Comparison of ENCODE assay signal across 8 cellular contexts in the genomic region with DNA sequence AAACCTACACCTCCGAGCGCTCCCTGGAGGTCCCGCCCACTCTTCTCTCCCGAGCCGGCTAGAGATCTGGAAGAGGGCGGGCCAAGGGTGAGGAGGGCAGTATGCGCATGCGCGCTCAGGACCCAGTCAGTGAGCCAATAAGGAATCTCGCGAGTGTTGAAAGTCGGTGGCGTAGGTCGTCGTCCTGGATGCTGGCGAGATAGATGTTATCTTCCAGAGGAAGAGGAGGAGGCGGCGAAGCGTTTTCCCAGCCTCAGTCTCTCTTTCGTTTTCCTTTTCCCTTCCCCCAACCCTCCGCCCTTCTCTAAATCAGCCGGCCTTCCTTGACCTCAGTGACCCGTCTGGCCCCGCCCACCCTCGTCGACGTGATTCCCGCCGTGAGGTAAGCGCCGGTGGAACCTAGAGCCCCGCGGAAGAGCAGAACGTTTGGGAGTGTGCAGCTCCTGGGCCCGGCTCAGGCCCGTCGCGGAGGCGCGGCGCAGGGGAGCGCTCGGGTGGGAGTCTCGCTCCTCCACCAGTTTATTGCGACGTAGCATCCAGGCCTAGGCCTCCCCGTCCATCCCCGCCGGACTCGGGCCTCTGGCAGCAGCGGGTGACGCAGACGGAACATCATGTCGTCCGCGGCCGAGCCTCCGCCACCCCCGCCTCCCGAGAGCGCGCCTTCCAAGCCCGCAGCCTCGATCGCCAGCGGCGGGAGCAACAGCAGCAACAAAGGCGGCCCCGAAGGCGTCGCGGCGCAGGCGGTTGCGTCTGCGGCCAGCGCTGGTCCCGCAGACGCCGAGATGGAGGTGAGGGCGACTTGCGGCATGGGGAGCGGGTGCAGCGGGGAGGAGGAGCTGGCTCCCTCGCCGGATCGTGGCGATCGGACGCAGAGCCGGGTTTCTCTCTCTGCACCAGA. TPM values are rescaled to one million over a fixed set of nuclear protein-coding genes. Genes with fewer than 3 reads are reported as not detected.
A peak's percentile ranks its signal among the peaks of the same experiment; 100 is the strongest.
DNase-seq lines count a peak whose midpoint lies in the region; ATAC-seq and TF ChIP-seq lines count a peak whose summit lies in the region.

TSS of gene SMARCA5 (plus strand) at position 389 of the 898 bp plus-strand sequence. CDS start at position 612, 223 bp downstream.

- ATAC-seq in HG02678 (IDR thresholded peaks at IDR 0.05; ENCODE audit: unreplicated experiment), result peak; percentile 84
- peak; percentile 86 for ATAC-seq in activated naive CD8-positive, alpha-beta T cell treated with anti-CD3 and anti-CD28 coated beads, Interleukin-2, amount 10 ng/mL, durations not matched to agents 7 days and 5 days (ENCODE audit: low read depth)

- no peaks in the 10 kb centered on the region for H3K9me3 Mint-ChIP-seq in activated naive CD8-positive, alpha-beta T cell treated with anti-CD3 and anti-CD28 coated beads, Interleukin-2, amount 10 ng/mL, durations not matched to agents 7 days and 5 days
- peaks cover 3% of the 10 kb centered on the region for H3K9me3 Mint-ChIP-seq in osteocyte (ENCODE audit: unreplicated experiment)

- no peaks in the 10 kb centered on the region for H3K9me3 ChIP-seq in SU-DHL-6 (ENCODE audit: insufficient read depth, low read length)
- H3K9me3 ChIP-seq in thymus (ENCODE audit: control insufficient read depth), result no peaks in the 10 kb centered on the region

- H2AFZ ChIP-seq in SU-DHL-6 (ENCODE audit: low read depth, low read length, severe bottlenecking), result peak within 1 kb of the TSS; percentile 93

- intact Hi-C loops in head of caudate nucleus (cut with DNase I), result loop anchor here (10.0 kb wide), 2 partner anchors 179 to 309 kb away; partner anchors contain the start of gene GAB1

- POLR2A ChIA-PET in activated naive CD8-positive, alpha-beta T cell treated with anti-CD3 and anti-CD28 coated beads, Interleukin-2, amount 10 ng/mL, durations not matched to agents 7 days and 5 days (lab: Charles Lee), result interaction anchor here (0.7 to 1.6 kb wide), 6 partner anchors 11 to 668 kb away, joined by 3 to 10 read pairs (median 4); partner anchors contain the start of genes INPP4B and USP38

- H3K27ac ChIP-seq in SU-DHL-6 (ENCODE audit: low read depth, low read length) (peak within 1 kb of the TSS; percentile 70), thymus (ENCODE audit: low read depth) (peak within 1 kb of the TSS; percentile 96)

- H3K36me3 Mint-ChIP-seq in activated naive CD8-positive, alpha-beta T cell treated with anti-CD3 and anti-CD28 coated beads, Interleukin-2, amount 10 ng/mL, durations not matched to agents 7 days and 5 days, result peaks cover 8% of the 10 kb centered on the region
- H3K36me3 Mint-ChIP-seq in osteocyte (ENCODE audit: unreplicated experiment), result peaks cover 18% of the 10 kb centered on the region

- H3F3A ChIP-seq in SU-DHL-6 (ENCODE audit: insufficient read depth), result no peaks in the 10 kb centered on the region

- DNase-seq in NCI-H128 (lab: John Stamatoyannopoulos, UW; ENCODE audit: unreplicated experiment) (peak; percentile 90), head of caudate nucleus (peak; percentile 92 to 98 (median 95)), osteocyte (ENCODE audit: extremely low spot score, unreplicated experiment) (peak; percentile 98)
- DNase-seq in activated naive CD8-positive, alpha-beta T cell treated with anti-CD3 and anti-CD28 coated beads, Interleukin-2, amount 10 ng/mL, durations not matched to agents 7 days and 5 days, result peak; percentile 94

- peak within 1 kb of the TSS; percentile 96 for H3K4me3 Mint-ChIP-seq in activated naive CD8-positive, alpha-beta T cell treated with anti-CD3 and anti-CD28 coated beads, Interleukin-2, amount 10 ng/mL, durations not matched to agents 7 days and 5 days
- H3K4me3 Mint-ChIP-seq in osteocyte (ENCODE audit: unreplicated experiment), result peak within 1 kb of the TSS; percentile 99

- TF ChIP-seq POLR2A in GM10847 (IDR thresholded peaks at IDR 0.05; ENCODE audit: extremely low read depth, insufficient read length), result peak; percentile 81

- TF ChIP-seq CTCF in SU-DHL-6 (IDR thresholded peaks at IDR 0.05; ENCODE audit: insufficient read depth, low read length, poor library complexity, severe bottlenecking), result no peak
- no peak for TF ChIP-seq CTCF in osteocyte (IDR thresholded peaks at IDR 0.05)

- H3K27me3 Mint-ChIP-seq in activated naive CD8-positive, alpha-beta T cell treated with anti-CD3 and anti-CD28 coated beads, Interleukin-2, amount 10 ng/mL, durations not matched to agents 7 days and 5 days, result peaks cover 9% of the 10 kb centered on the region
- H3K27me3 Mint-ChIP-seq in osteocyte (ENCODE audit: unreplicated experiment), result peaks cover 21% of the 10 kb centered on the region

- H3K4me1 Mint-ChIP-seq in activated naive CD8-positive, alpha-beta T cell treated with anti-CD3 and anti-CD28 coated beads, Interleukin-2, amount 10 ng/mL, durations not matched to agents 7 days and 5 days, result peaks cover 20% of the 10 kb centered on the region
- peaks cover 28% of the 10 kb centered on the region for H3K4me1 Mint-ChIP-seq in osteocyte (ENCODE audit: unreplicated experiment)

- peak within 1 kb of the TSS; percentile 99 for H3K27ac Mint-ChIP-seq in activated naive CD8-positive, alpha-beta T cell treated with anti-CD3 and anti-CD28 coated beads, Interleukin-2, amount 10 ng/mL, durations not matched to agents 7 days and 5 days
- peak within 1 kb of the TSS; percentile 100 for H3K27ac Mint-ChIP-seq in osteocyte (ENCODE audit: unreplicated experiment)

- WGBS in thymus, result under 1% methylated on average over 91 of the region's 91 CpGs

- H3K27me3 ChIP-seq in SU-DHL-6 (ENCODE audit: low read length), result no peaks in the 10 kb centered on the region
- H3K27me3 ChIP-seq in thymus (ENCODE audit: control insufficient read depth, insufficient read depth), result no peaks in the 10 kb centered on the region

- peak within 1 kb of the TSS; percentile 86 for H3K4me3 ChIP-seq in SU-DHL-6 (ENCODE audit: insufficient read depth, low read length, poor library complexity, severe bottlenecking)
- peak within 1 kb of the TSS; percentile 73 for H3K4me3 ChIP-seq in thymus (ENCODE audit: low read length)

- peak within 1 kb of the TSS; percentile 76 for H3K4me2 ChIP-seq in SU-DHL-6 (ENCODE audit: low read depth, low read length, poor library complexity, severe bottlenecking)

- H3K9ac ChIP-seq in SU-DHL-6 (ENCODE audit: low read length), result peak within 1 kb of the TSS; percentile 78

- peaks cover 8% of the 10 kb centered on the region; the same call in 1 of the 2 replicates for H4K20me1 ChIP-seq in SU-DHL-6 (ENCODE audit: low read depth, low read length)

- H3K9me2 ChIP-seq in SU-DHL-6 (replicated peaks; ENCODE audit: insufficient read depth, low read length), result no peaks in the 10 kb centered on the region

- H3K36me3 ChIP-seq in SU-DHL-6 (ENCODE audit: low read length) (no peaks in the 10 kb centered on the region), thymus (ENCODE audit: control insufficient read depth, insufficient read depth) (no peaks in the 10 kb centered on the region)

- H3K79me2 ChIP-seq in SU-DHL-6 (ENCODE audit: insufficient read depth, low read length), result peaks cover 48% of the 10 kb centered on the region

- no peaks in the 10 kb centered on the region for H3K4me1 ChIP-seq in thymus (ENCODE audit: control insufficient read depth, insufficient read depth, low read length)

RNA-seq across cellular contexts. Expression of gene SMARCA5, which starts in this region (rescaled TPM):
- total RNA-seq in activated naive CD8-positive, alpha-beta T cell treated with anti-CD3 and anti-CD28 coated beads, Interleukin-2, amount 10 ng/mL, durations not matched to agents 7 days and 5 days, result 10 to 100 TPM; 52.4 to 52.7 TPM
- 51.1 and 56.2 TPM in 2 replicates for total RNA-seq in osteocyte
- 26.4 TPM for polyA plus RNA-seq in thymus

Comparison
In these comparisons a context has a peak if more than half of its experiments do, and no peak if none do; other contexts are left out.
1. Peak in every context shown above with its lines: DNase-seq, ATAC-seq, H3K4me3 ChIP-seq and H3K27ac ChIP-seq.